ENCODE assay signal across 19 cellular contexts in genomic region chr5:14683906-14684455, GRCh38. TPM values are rescaled to one million over a fixed set of nuclear protein-coding genes. Genes with fewer than 3 reads are reported as not detected.
DNase-seq lines count a peak whose midpoint lies in the region; ATAC-seq and TF ChIP-seq lines count a peak whose summit lies in the region.
"Had no signal": no experiment of that assay in that cellular context is flagged by ENCODE, and none has a peak within 500 bp of the region (broad histone marks: within the 10 kb centered on the region; RNA-seq: fewer than 3 reads in every experiment).

No MANE protein-coding gene starts in this region.

- H3K9me3 Mint-ChIP-seq in CD4-positive, alpha-beta memory T cell = no peaks in the 10 kb centered on the region
- H3K9me3 Mint-ChIP-seq in endodermal cell = no peaks in the 10 kb centered on the region
- H3K9me3 Mint-ChIP-seq: mesothelial cell of epicardium had no signal

- H3K4me1 ChIP-seq in CD4-positive, alpha-beta memory T cell (ENCODE audit: insufficient read depth, low read length) = peaks cover 7% of the 10 kb centered on the region
- H3K4me1 ChIP-seq in heart right ventricle (peaks cover 0 to 83% (median 33%) of the 10 kb centered on the region in 9 donors), skeletal muscle tissue (ENCODE audit: control insufficient read depth in 3 of 3, insufficient read depth in 3 of 3, low read length in 3 of 3) (peaks cover 20 to 30% (median 22%) of the 10 kb centered on the region in 3 donors), endodermal cell (ENCODE audit: control insufficient read depth, insufficient read depth, low read length) (no peaks in the 10 kb centered on the region)
- H3K4me1 ChIP-seq: BE2C had no signal

- TF ChIP-seq CTCF in RWPE1 (conservative IDR thresholded peaks at IDR 0.05; ENCODE audit: low read depth) = no peak
- TF ChIP-seq CTCF in heart right ventricle (IDR thresholded peaks at IDR 0.05) = no peak
- no peak for TF ChIP-seq CTCF in endodermal cell (conservative IDR thresholded peaks at IDR 0.05)

- H3K9ac ChIP-seq in skeletal muscle tissue (ENCODE audit: low read depth in 1 of 3, low read length in 3 of 3) (peak overlapping the region in 1 of 3 donors; percentile 42), endodermal cell (ENCODE audit: extremely low read depth, low read length, poor library complexity, severe bottlenecking) (no peak overlapping the region)

- H3K4me3 Mint-ChIP-seq in CD4-positive, alpha-beta memory T cell = no peak overlapping the region
- no peak overlapping the region for H3K4me3 Mint-ChIP-seq in endodermal cell
- H3K4me3 Mint-ChIP-seq: activated CD8-positive, alpha-beta memory T cell treated with anti-CD3 and anti-CD28 coated beads, Interleukin-2, amount 10 ng/mL, durations not matched to agents 7 days and 5 days; mesothelial cell of epicardium had no signal

- H3K27ac ChIP-seq in CD4-positive, alpha-beta memory T cell (ENCODE audit: low read depth, low read length) = no peak overlapping the region
- peak overlapping the region; percentile 64 for H3K27ac ChIP-seq in RWPE1
- H3K27ac ChIP-seq in heart right ventricle = peak overlapping the region; percentile 33 to 87 (median 70)
- peak overlapping the region; percentile 5 for H3K27ac ChIP-seq in skeletal muscle tissue (ENCODE audit: low read depth, low read length)
- H3K27ac ChIP-seq in endodermal cell (ENCODE audit: low read depth, low read length) = no peak overlapping the region
- H3K27ac ChIP-seq: coronary artery, neutrophil, SJSA1, vagina had no signal

- H3K4me1 Mint-ChIP-seq in CD4-positive, alpha-beta memory T cell = peaks cover 7 to 15% (median 11%) of the 10 kb centered on the region in 4 donors
- no peaks in the 10 kb centered on the region for H3K4me1 Mint-ChIP-seq in endodermal cell

- H3K27me3 ChIP-seq in CD4-positive, alpha-beta memory T cell (ENCODE audit: insufficient read depth, low read length) = no peaks in the 10 kb centered on the region
- H3K27me3 ChIP-seq in heart right ventricle (no peaks in the 10 kb centered on the region), skeletal muscle tissue (ENCODE audit: control insufficient read depth in 3 of 3, insufficient read depth in 3 of 3, low read length in 3 of 3) (no peaks in the 10 kb centered on the region), endodermal cell (ENCODE audit: control insufficient read depth, insufficient read depth, low read length, poor library complexity, severe bottlenecking) (no peaks in the 10 kb centered on the region)
- H3K27me3 ChIP-seq: BE2C, neutrophil, SJSA1, stomach, vagina had no signal

- H3K27me3 Mint-ChIP-seq in CD4-positive, alpha-beta memory T cell = no peaks in the 10 kb centered on the region
- H3K27me3 Mint-ChIP-seq in endodermal cell (ENCODE audit: insufficient read depth) = no peaks in the 10 kb centered on the region
- H3K27me3 Mint-ChIP-seq: activated CD8-positive, alpha-beta memory T cell treated with anti-CD3 and anti-CD28 coated beads, Interleukin-2, amount 10 ng/mL, durations not matched to agents 7 days and 5 days had no signal

- 43 to 56% methylated on average over 4 of the region's 4 CpGs for WGBS in heart right ventricle, 2 donors
- 88 to 100% methylated on average over 1 to 4 of the region's 4 CpGs for WGBS in endodermal cell (ENCODE audit: insufficient coverage in 1 of 2, insufficient read length in 1 of 2), 2 experiments

- peak overlapping the region in 5 of 7 donors; percentile 19 to 68 (median 35) for H3K27ac Mint-ChIP-seq in CD4-positive, alpha-beta memory T cell
- no peak overlapping the region for H3K27ac Mint-ChIP-seq in endodermal cell
- H3K27ac Mint-ChIP-seq: mesothelial cell of epicardium had no signal

- H3K36me3 Mint-ChIP-seq in CD4-positive, alpha-beta memory T cell = peaks cover 41 to 74% of the 10 kb centered on the region in 2 donors
- peaks cover 54% of the 10 kb centered on the region for H3K36me3 Mint-ChIP-seq in endodermal cell (ENCODE audit: low read depth)

- no peaks in the 10 kb centered on the region for H3K9me3 ChIP-seq in CD4-positive, alpha-beta memory T cell (ENCODE audit: control insufficient read depth in 1 of 2, low read length in 2 of 2)
- no peaks in the 10 kb centered on the region for H3K9me3 ChIP-seq in heart right ventricle
- no peaks in the 10 kb centered on the region for H3K9me3 ChIP-seq in skeletal muscle tissue (ENCODE audit: control insufficient read depth in 3 of 3, low read length in 3 of 3)
- no peaks in the 10 kb centered on the region for H3K9me3 ChIP-seq in endodermal cell (ENCODE audit: control insufficient read depth, low read length)
- H3K9me3 ChIP-seq: BE2C, neutrophil, SJSA1, stomach, vagina had no signal

- intact Hi-C loops in CD4-positive, alpha-beta memory T cell (cut with micrococcal nuclease) = no loop called here
- intact Hi-C loops in heart right ventricle (cut with DNase I) (loop anchor here in 2 of 10 donors (10.0 kb wide), 2 partner anchors 321 to 331 kb away; no protein-coding TSS in a partner anchor), posterior cingulate gyrus (cut with DNase I) (no loop called here)

- no peak for DNase-seq in CD4-positive, alpha-beta memory T cell
- no peak for DNase-seq in RWPE1 (ENCODE audit: low spot score)
- DNase-seq in heart right ventricle = no peak
- DNase-seq in stimulated activated CD4-positive, alpha-beta T cell treated with anti-CD3 and anti-CD28 coated beads, Interleukin-4, amount 100 ng/mL, for 4 hours = no peak
- DNase-seq in posterior cingulate gyrus = no peak
- DNase-seq in endodermal cell = no peak
- DNase-seq: activated CD8-positive, alpha-beta memory T cell treated with anti-CD3 and anti-CD28 coated beads, Interleukin-2, amount 10 ng/mL, durations not matched to agents 7 days and 5 days; activated effector memory CD4-positive, alpha-beta T cell treated with Interleukin-2 at 50 U/mL for 16 hours; BE2C; NCI-H1105; NCI-H526 treated with DMSO at 0.1 percent for 48 hours; stomach had no signal

- POLR2A ChIA-PET in CD4-positive, alpha-beta memory T cell (lab: Charles Lee; ENCODE audit: partially characterized antibody) = interaction anchor here (0.8 to 2.0 kb wide), 4 partner anchors 15 to 126 kb away, joined by 3 to 12 read pairs (median 4); no protein-coding TSS in a partner anchor
- POLR2A ChIA-PET in RWPE1 (lab: Yijun Ruan, JAX; ENCODE audit: low non-redundant PET) = no interaction called here

- ATAC-seq in heart right ventricle = peak in 1 of 8 donors; percentile 18
- ATAC-seq: activated CD4-positive, CD25-positive, alpha-beta regulatory T cell treated with anti-CD3 and anti-CD28 coated beads, Interleukin-2, amount 50 U/mL, for 24 hours; activated CD8-positive, alpha-beta memory T cell treated with anti-CD3 and anti-CD28 coated beads, Interleukin-2, amount 10 ng/mL, durations not matched to agents 7 days and 5 days had no signal

- CTCF ChIA-PET in CD4-positive, alpha-beta memory T cell (lab: Charles Lee; ENCODE audit: partially characterized antibody) = interaction anchor here (0.9 to 9.2 kb wide), 23 partner anchors 9 to 332 kb away, joined by 3 to 114 read pairs (median 6); no protein-coding TSS in a partner anchor
- CTCF ChIA-PET in RWPE1 (lab: Yijun Ruan, JAX) = interaction anchor here (1.0 to 2.0 kb wide), 3 partner anchors 35 to 330 kb away, joined by 3 to 10 read pairs (median 4); no protein-coding TSS in a partner anchor

- H3K36me3 ChIP-seq in CD4-positive, alpha-beta memory T cell (ENCODE audit: insufficient read depth, low read length) = peaks cover 53% of the 10 kb centered on the region
- H3K36me3 ChIP-seq in heart right ventricle (peaks cover 0 to 95% (median 20%) of the 10 kb centered on the region in 9 donors), skeletal muscle tissue (ENCODE audit: control insufficient read depth in 3 of 3, insufficient read depth in 3 of 3, low read length in 3 of 3) (peaks cover 14 to 36% (median 30%) of the 10 kb centered on the region in 3 donors), endodermal cell (ENCODE audit: control insufficient read depth, insufficient read depth, low read length) (peaks cover 75% of the 10 kb centered on the region)

- no peak overlapping the region for H3K4me3 ChIP-seq in CD4-positive, alpha-beta memory T cell (ENCODE audit: low read length in 2 of 2)
- H3K4me3 ChIP-seq in heart right ventricle (no peak overlapping the region), skeletal muscle tissue (ENCODE audit: low read length in 3 of 3) (no peak overlapping the region), endodermal cell (ENCODE audit: low read length) (no peak overlapping the region)
- H3K4me3 ChIP-seq: coronary artery, SJSA1, stomach, vagina had no signal

RNA-seq across cellular contexts. Expression of gene OTULIN, which starts 19.5 kb away (rescaled TPM):
- 10 to 100 TPM; 59.4 to 69.0 TPM for total RNA-seq in CD4-positive, alpha-beta memory T cell
- 10 to 100 TPM; 12.1 to 20.4 TPM for polyA plus RNA-seq in CD4-positive, alpha-beta memory T cell
- total RNA-seq in heart right ventricle (10 to 100 TPM; 15.2 to 35.1 (median 25.9) TPM), skeletal muscle tissue (10.4 TPM), endodermal cell (10 to 100 TPM; 36.4 to 43.2 TPM)
- polyA plus RNA-seq in heart right ventricle = 1 to 10 TPM; 4.4 to 5.8 TPM
- 18.8 TPM for polyA plus RNA-seq in endodermal cell (2013, experiment 1 of 2)
- 18.3 TPM for polyA plus RNA-seq in endodermal cell (2013, experiment 2 of 2)

Comparison
In these comparisons a context has a peak if more than half of its experiments do, and no peak if none do; other contexts are left out.
1. H3K27ac ChIP-seq: peak in RWPE1 (single experiment), heart right ventricle (10 of 10) and skeletal muscle tissue (single experiment); none in CD4-positive, alpha-beta memory T cell (single experiment) and endodermal cell (single experiment).